ENCODE assay signal across 8 cellular contexts in the genomic region with DNA sequence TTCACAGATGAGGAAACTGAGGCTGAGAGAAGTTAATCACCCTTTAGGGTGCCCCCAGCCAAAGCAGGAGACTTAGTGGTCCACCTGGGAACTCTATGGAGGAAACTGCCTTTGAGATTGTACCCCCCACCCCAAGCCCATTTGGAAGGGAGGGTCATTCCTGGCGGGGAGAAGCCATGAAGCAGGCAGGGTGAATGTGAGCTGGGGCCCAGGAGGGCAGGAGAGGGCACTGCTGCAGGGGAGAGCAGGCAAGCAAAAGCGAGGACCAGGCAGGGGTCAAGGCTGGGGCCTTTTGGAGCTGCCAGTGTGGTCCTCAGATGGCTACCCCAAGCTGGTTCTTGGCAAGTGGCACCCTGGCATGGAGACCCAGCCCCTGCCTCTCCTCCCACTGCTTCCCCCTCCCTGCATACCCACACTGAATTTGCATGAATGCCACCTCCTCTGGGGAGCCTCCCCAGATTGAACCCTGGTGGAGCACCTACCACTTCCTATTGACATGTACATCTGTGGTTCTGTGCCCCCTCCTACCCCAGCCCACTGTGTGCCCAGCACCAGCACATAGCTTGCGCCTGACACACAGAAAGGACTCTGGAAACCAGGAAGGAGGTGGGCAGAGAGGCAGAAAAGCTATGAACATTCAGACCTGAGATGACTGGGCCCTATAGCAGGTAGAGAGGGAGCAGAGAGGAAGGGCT. TPM values are rescaled to one million over a fixed set of nuclear protein-coding genes. Genes with fewer than 3 reads are reported as not detected.
DNase-seq lines count a peak whose midpoint lies in the region; TF ChIP-seq lines count a peak whose summit lies in the region.
"Had no signal": no experiment of that assay in that cellular context is flagged by ENCODE, and none has a peak within 500 bp of the region (broad histone marks: within the 10 kb centered on the region; RNA-seq: fewer than 3 reads in every experiment).

No MANE protein-coding gene starts in this region.

- no peaks in the 10 kb centered on the region for H3K9me3 Mint-ChIP-seq in activated CD4-positive, alpha-beta T cell treated with anti-CD3 and anti-CD28 coated beads, Interleukin-2, amount 10 ng/mL, durations not matched to agents 7 days and 5 days

- H3K4me3 ChIP-seq in HEK293 (ENCODE audit: low read depth, low read length) (no peak overlapping the region), left ventricle myocardium inferior (peak overlapping the region; percentile 82), coronary artery (no peak overlapping the region)

- H3K4me1 Mint-ChIP-seq in activated CD4-positive, alpha-beta T cell treated with anti-CD3 and anti-CD28 coated beads, Interleukin-2, amount 10 ng/mL, durations not matched to agents 7 days and 5 days: peaks cover 43% of the 10 kb centered on the region

- no peaks in the 10 kb centered on the region for H3K27me3 Mint-ChIP-seq in activated CD4-positive, alpha-beta T cell treated with anti-CD3 and anti-CD28 coated beads, Interleukin-2, amount 10 ng/mL, durations not matched to agents 7 days and 5 days

- H3K9me3 ChIP-seq in HEK293 (ENCODE audit: control insufficient read depth, insufficient read depth, low read depth, low read length) (no peaks in the 10 kb centered on the region), left ventricle myocardium inferior (replicated peaks) (no peaks in the 10 kb centered on the region)

- no peak for TF ChIP-seq CTCF in HEK293 (tag by site-specific recombination; IDR thresholded peaks at IDR 0.05)
- no peak for TF ChIP-seq CTCF in left ventricle myocardium inferior (IDR thresholded peaks at IDR 0.05; ENCODE audit: borderline replicate concordance)
- no peak for TF ChIP-seq CTCF in coronary artery (IDR thresholded peaks at IDR 0.05)

- intact Hi-C loops in left ventricle myocardium inferior (cut with micrococcal nuclease): no loop called here

- CTCF ChIA-PET in HEK293 (lab: Yijun Ruan, JAX): interaction anchor here (0.9 to 2.0 kb wide), 3 partner anchors 11 to 57 kb away, joined by 4 to 5 read pairs (median 4); a partner anchor contains a TSS
- CTCF ChIA-PET in activated CD4-positive, alpha-beta T cell treated with anti-CD3 and anti-CD28 coated beads, Interleukin-2, amount 10 ng/mL, durations not matched to agents 7 days and 5 days (lab: Charles Lee): interaction anchor here (0.6 to 15.8 kb wide), 4 partner anchors 11 to 47 kb away, joined by 4 to 89 read pairs (median 8); no protein-coding TSS in a partner anchor

- POLR2A ChIA-PET in HEK293 (lab: Yijun Ruan, JAX): interaction anchor here (0.6 to 2.1 kb wide), 7 partner anchors 11 to 69 kb away, joined by 3 to 13 read pairs (median 3); a partner anchor contains a TSS
- POLR2A ChIA-PET in activated CD4-positive, alpha-beta T cell treated with anti-CD3 and anti-CD28 coated beads, Interleukin-2, amount 10 ng/mL, durations not matched to agents 7 days and 5 days (lab: Charles Lee): interaction anchor here (1.3 to 1.9 kb wide), 2 partner anchors 10 to 15 kb away, joined by 6 to 7 read pairs; no protein-coding TSS in a partner anchor

- peaks cover 46% of the 10 kb centered on the region for H3K36me3 Mint-ChIP-seq in activated CD4-positive, alpha-beta T cell treated with anti-CD3 and anti-CD28 coated beads, Interleukin-2, amount 10 ng/mL, durations not matched to agents 7 days and 5 days (ENCODE audit: low read depth)

- no peaks in the 10 kb centered on the region for H3K36me3 ChIP-seq in HEK293 (ENCODE audit: control insufficient read depth in 2 of 2, insufficient read depth in 1 of 2, low read length in 2 of 2)
- peaks cover 12% of the 10 kb centered on the region for H3K36me3 ChIP-seq in left ventricle myocardium inferior

- H3K4me1 ChIP-seq in HEK293 (ENCODE audit: control insufficient read depth, insufficient read depth, low read length): peaks cover 6% of the 10 kb centered on the region; the same call in 1 of the 2 replicates
- H3K4me1 ChIP-seq in left ventricle myocardium inferior: peaks cover 85% of the 10 kb centered on the region

- H3K27ac ChIP-seq in HEK293 (ENCODE audit: extremely low read depth, low read depth, low read length) (no peak overlapping the region), left ventricle myocardium inferior (replicated peaks) (peak overlapping the region; percentile 93), coronary artery (peak overlapping the region in 1 of 2 donors; percentile 81)

- peak overlapping the region; percentile 99 for H3K27ac Mint-ChIP-seq in activated CD4-positive, alpha-beta T cell treated with anti-CD3 and anti-CD28 coated beads, Interleukin-2, amount 10 ng/mL, durations not matched to agents 7 days and 5 days

- H3K4me3 Mint-ChIP-seq in activated CD4-positive, alpha-beta T cell treated with anti-CD3 and anti-CD28 coated beads, Interleukin-2, amount 10 ng/mL, durations not matched to agents 7 days and 5 days: peak overlapping the region; percentile 78

- peak; percentile 74 for DNase-seq in activated CD4-positive, alpha-beta T cell treated with anti-CD3 and anti-CD28 coated beads, Interleukin-2, amount 10 ng/mL, durations not matched to agents 7 days and 5 days
- DNase-seq in left ventricle myocardium inferior (no peak), NCI-H1048 (lab: John Stamatoyannopoulos, UW) (no peak), NCI-H2196 treated with DMSO at 0.1 percent for 48 hours (lab: John Stamatoyannopoulos, UW; ENCODE audit: unreplicated experiment) (no peak), coronary artery (ENCODE audit: low spot score) (no peak)
- peak; percentile 22 for DNase-seq in stimulated activated naive CD4-positive, alpha-beta T cell treated with Interleukin-2 at 50 U/mL for 16 hours (lab: John Stamatoyannopoulos, UW)
- DNase-seq: NCI-H1092 had no signal

- no peaks in the 10 kb centered on the region for H3K27me3 ChIP-seq in left ventricle myocardium inferior (ENCODE audit: low read depth)

TF ChIP-seq in HEK293, 187 proteins besides CTCF, POLR2A, EP300 and RAD21:
- TF ChIP-seq ZNF354C (tag by site-specific recombination; IDR thresholded peaks at IDR 0.05; ENCODE audit: borderline replicate concordance, low read depth) (no peak), ZNF37A (tag by site-specific recombination; IDR thresholded peaks at IDR 0.05) (no peak), ZNF701 (tag by site-specific recombination; IDR thresholded peaks at IDR 0.05) (no peak)
- TF ChIP-seq, protein P1, sequence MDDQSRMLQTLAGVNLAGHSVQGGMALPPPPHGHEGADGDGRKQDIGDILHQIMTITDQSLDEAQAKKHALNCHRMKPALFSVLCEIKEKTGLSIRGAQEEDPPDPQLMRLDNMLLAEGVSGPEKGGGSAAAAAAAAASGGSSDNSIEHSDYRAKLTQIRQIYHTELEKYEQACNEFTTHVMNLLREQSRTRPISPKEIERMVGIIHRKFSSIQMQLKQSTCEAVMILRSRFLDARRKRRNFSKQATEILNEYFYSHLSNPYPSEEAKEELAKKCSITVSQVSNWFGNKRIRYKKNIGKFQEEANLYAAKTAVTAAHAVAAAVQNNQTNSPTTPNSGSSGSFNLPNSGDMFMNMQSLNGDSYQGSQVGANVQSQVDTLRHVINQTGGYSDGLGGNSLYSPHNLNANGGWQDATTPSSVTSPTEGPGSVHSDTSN (CRISPR knock-in tag; IDR thresholded peaks at IDR 0.05): no peak
- TF ChIP-seq, protein P2, sequence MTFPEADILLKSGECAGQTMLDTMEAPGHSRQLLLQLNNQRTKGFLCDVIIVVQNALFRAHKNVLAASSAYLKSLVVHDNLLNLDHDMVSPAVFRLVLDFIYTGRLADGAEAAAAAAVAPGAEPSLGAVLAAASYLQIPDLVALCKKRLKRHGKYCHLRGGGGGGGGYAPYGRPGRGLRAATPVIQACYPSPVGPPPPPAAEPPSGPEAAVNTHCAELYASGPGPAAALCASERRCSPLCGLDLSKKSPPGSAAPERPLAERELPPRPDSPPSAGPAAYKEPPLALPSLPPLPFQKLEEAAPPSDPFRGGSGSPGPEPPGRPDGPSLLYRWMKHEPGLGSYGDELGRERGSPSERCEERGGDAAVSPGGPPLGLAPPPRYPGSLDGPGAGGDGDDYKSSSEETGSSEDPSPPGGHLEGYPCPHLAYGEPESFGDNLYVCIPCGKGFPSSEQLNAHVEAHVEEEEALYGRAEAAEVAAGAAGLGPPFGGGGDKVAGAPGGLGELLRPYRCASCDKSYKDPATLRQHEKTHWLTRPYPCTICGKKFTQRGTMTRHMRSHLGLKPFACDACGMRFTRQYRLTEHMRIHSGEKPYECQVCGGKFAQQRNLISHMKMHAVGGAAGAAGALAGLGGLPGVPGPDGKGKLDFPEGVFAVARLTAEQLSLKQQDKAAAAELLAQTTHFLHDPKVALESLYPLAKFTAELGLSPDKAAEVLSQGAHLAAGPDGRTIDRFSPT (tag by site-specific recombination; IDR thresholded peaks at IDR 0.05): peak; percentile 16; the same call in 1 of the 2 replicates

RNA-seq across cellular contexts. Expression of a gene that starts 1.0 kb away (rescaled TPM):
- total RNA-seq in activated CD4-positive, alpha-beta T cell treated with anti-CD3 and anti-CD28 coated beads, Interleukin-2, amount 10 ng/mL, durations not matched to agents 7 days and 5 days: 100 to 1,000 TPM; 414 to 438 TPM
- total RNA-seq in left ventricle myocardium inferior: 39.5 TPM

RNA-seq across cellular contexts. Expression of a gene that starts 1.0 kb away (rescaled TPM):
- 100 to 1,000 TPM; 331 to 364 TPM for total RNA-seq in activated CD4-positive, alpha-beta T cell treated with anti-CD3 and anti-CD28 coated beads, Interleukin-2, amount 10 ng/mL, durations not matched to agents 7 days and 5 days
- total RNA-seq in left ventricle myocardium inferior: 1.3 TPM

RNA-seq across cellular contexts. Expression of a gene that starts 16.7 kb away (rescaled TPM):
- total RNA-seq in activated CD4-positive, alpha-beta T cell treated with anti-CD3 and anti-CD28 coated beads, Interleukin-2, amount 10 ng/mL, durations not matched to agents 7 days and 5 days: not detected
- total RNA-seq in left ventricle myocardium inferior: not detected

RNA-seq across cellular contexts. Expression of a gene that starts 38.8 kb away (rescaled TPM):
- total RNA-seq in activated CD4-positive, alpha-beta T cell treated with anti-CD3 and anti-CD28 coated beads, Interleukin-2, amount 10 ng/mL, durations not matched to agents 7 days and 5 days: 10 to 100 TPM; 49.7 to 57.6 TPM
- total RNA-seq in left ventricle myocardium inferior: 86.9 TPM

RNA-seq across cellular contexts. Expression of a gene that starts 57.3 kb away (rescaled TPM):
- total RNA-seq in activated CD4-positive, alpha-beta T cell treated with anti-CD3 and anti-CD28 coated beads, Interleukin-2, amount 10 ng/mL, durations not matched to agents 7 days and 5 days: 100 to 1,000 TPM; 121 to 136 TPM
- 1.8 TPM for total RNA-seq in left ventricle myocardium inferior

Comparison
In these comparisons a context has a peak if more than half of its experiments do, and no peak if none do; other contexts are left out.
1. DNase-seq: peak in activated CD4-positive, alpha-beta T cell treated with anti-CD3 and anti-CD28 coated beads, Interleukin-2, amount 10 ng/mL, durations not matched to agents 7 days and 5 days (single experiment) and stimulated activated naive CD4-positive, alpha-beta T cell treated with Interleukin-2 at 50 U/mL for 16 hours (single experiment); none in left ventricle myocardium inferior (single experiment), NCI-H1048 (single experiment), NCI-H2196 treated with DMSO at 0.1 percent for 48 hours (single experiment) and coronary artery (single experiment).
2. RNA of a gene that starts 1.0 kb away (total RNA-seq): 414 to 438 TPM in activated CD4-positive, alpha-beta T cell treated with anti-CD3 and anti-CD28 coated beads, Interleukin-2, amount 10 ng/mL, durations not matched to agents 7 days and 5 days; 39.5 TPM in left ventricle myocardium inferior (single experiment); every median in the first group is over 10 times any median in the second.
3. RNA of a gene that starts 1.0 kb away (total RNA-seq): 331 to 364 TPM in activated CD4-positive, alpha-beta T cell treated with anti-CD3 and anti-CD28 coated beads, Interleukin-2, amount 10 ng/mL, durations not matched to agents 7 days and 5 days; 1.3 TPM in left ventricle myocardium inferior (single experiment); every median in the first group is over 100 times any median in the second.